ENCODE assay signal across 8 cellular contexts in the genomic region with DNA sequence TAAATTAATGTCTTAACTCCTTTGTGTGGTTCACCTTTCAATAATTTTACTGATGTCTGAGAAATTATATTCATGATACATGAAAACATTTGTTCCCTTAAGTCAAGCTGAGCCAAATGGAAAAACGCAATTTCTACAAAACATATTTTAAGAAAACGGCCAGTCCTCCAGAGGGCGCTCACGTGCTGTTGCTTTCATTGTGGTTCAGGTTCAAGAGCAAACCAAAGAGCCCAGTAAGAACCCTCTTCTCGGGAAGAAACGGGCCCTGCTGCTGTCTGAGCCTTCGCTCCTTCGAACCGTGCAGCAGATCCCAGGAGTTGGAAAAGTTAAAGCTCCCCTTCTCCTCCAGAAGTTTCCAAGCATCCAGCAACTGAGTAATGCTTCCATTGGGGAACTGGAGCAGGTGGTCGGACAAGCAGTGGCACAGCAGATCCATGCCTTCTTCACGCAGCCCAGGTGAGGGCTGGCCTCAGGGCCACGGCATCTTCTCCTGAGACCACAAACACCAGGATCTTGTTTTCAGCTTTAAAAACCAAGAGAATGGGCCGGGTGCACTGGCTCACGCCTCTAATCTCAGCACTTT.
DNase-seq lines count a peak whose midpoint lies in the region; TF ChIP-seq lines count a peak whose summit lies in the region.

No MANE protein-coding gene starts in this region.

- DNase-seq in NCI-H2171 (lab: John Stamatoyannopoulos, UW) (peak; percentile 28), caudate nucleus (lab: John Stamatoyannopoulos, UW) (peak in 49 of 61 donors; percentile 1 to 79 (median 30)), left kidney (ENCODE audit: low read depth, low spot score) (peak; percentile 77), GM19240 (ENCODE audit: insufficient read length, low spot score) (no peak)
- peak; percentile 48 to 65 for DNase-seq in stimulated activated CD4-positive, alpha-beta T cell treated with anti-CD3 and anti-CD28 coated beads, Interleukin-4, amount 100 ng/mL, for 4 hours

- H3K4me3 ChIP-seq in WI38 (ENCODE audit: low read depth, low read length): no peak overlapping the region

- no peak overlapping the region for H3K27ac ChIP-seq in 22Rv1
- H3K27ac ChIP-seq in caudate nucleus (ENCODE audit: low read depth, low read length): no peak overlapping the region

- TF ChIP-seq CTCF in 22Rv1 (IDR thresholded peaks at IDR 0.05): peak; percentile 95
- TF ChIP-seq CTCF in GM12874 (IDR thresholded peaks at IDR 0.05; ENCODE audit: insufficient read depth, low read depth, low read length): peak; percentile 82
- peak; percentile 85 for TF ChIP-seq CTCF in WI38 (IDR thresholded peaks at IDR 0.05; ENCODE audit: low read depth, low read length)
